ENCODE assay signal across 22 cellular contexts in genomic region chr17:30796016-30796415, GRCh38. TPM values are rescaled to one million over a fixed set of nuclear protein-coding genes. Genes with fewer than 3 reads are reported as not detected.
DNase-seq lines count a peak whose midpoint lies in the region; ATAC-seq and TF ChIP-seq lines count a peak whose summit lies in the region.
"Had no signal": no experiment of that assay in that cellular context is flagged by ENCODE, and none has a peak within 500 bp of the region (broad histone marks: within the 10 kb centered on the region; RNA-seq: fewer than 3 reads in every experiment).

No MANE protein-coding gene starts in this region.

- no peaks in the 10 kb centered on the region for H3K9me3 ChIP-seq in uterus
- H3K9me3 ChIP-seq: BE2C, ovary had no signal

- intact Hi-C loops in activated CD4-positive, alpha-beta T cell treated with anti-CD3 and anti-CD28 coated beads for 36 hours (cut with DNase I, micrococcal nuclease), result loop anchor here (1.0 kb wide), 4 partner anchors 10 to 37 kb away; partner anchors contain the start of gene CRLF3 (in 1 of the 2)
- intact Hi-C loops in uterus (cut with DNase I; ENCODE audit: low total_unique reads), result no loop called here

- H3K27me3 ChIP-seq in uterus, result no peaks in the 10 kb centered on the region
- H3K27me3 ChIP-seq: BE2C, ovary had no signal

- no peaks in the 10 kb centered on the region for H3K4me1 ChIP-seq in uterus
- H3K4me1 ChIP-seq: BE2C had no signal

- no peak overlapping the region for H3K4me3 ChIP-seq in uterus
- H3K4me3 ChIP-seq: ovary had no signal

- ATAC-seq in activated CD4-positive, alpha-beta T cell treated with anti-CD3 and anti-CD28 coated beads for 36 hours, result peak; percentile 99
- ATAC-seq in GM19351 (IDR thresholded peaks at IDR 0.05; ENCODE audit: unreplicated experiment) (peak; percentile 53), GM18858 (IDR thresholded peaks at IDR 0.05; ENCODE audit: unreplicated experiment) (no peak)
- ATAC-seq in activated CD8-positive, alpha-beta T cell treated with anti-CD3 and anti-CD28 coated beads, Interleukin-2, amount 10 ng/mL, durations not matched to agents 7 days and 5 days, result no peak
- no peak for ATAC-seq in naive thymus-derived CD8-positive, alpha-beta T cell
- ATAC-seq: PC-3 had no signal

- POLR2A ChIA-PET in activated CD4-positive, alpha-beta T cell treated with anti-CD3 and anti-CD28 coated beads for 36 hours (lab: Charles Lee), result interaction anchor here (0.6 to 1.5 kb wide), 5 partner anchors 12 to 40 kb away, joined by 3 to 15 read pairs (median 3); partner anchors contain the start of gene CRLF3
- POLR2A ChIA-PET in activated CD8-positive, alpha-beta T cell treated with anti-CD3 and anti-CD28 coated beads, Interleukin-2, amount 10 ng/mL, durations not matched to agents 7 days and 5 days (lab: Charles Lee), result interaction anchor here (1.0 to 1.3 kb wide), 2 partner anchors 13 to 28 kb away, joined by 3 to 6 read pairs; partner anchors contain the start of gene CRLF3
- POLR2A ChIA-PET in naive thymus-derived CD8-positive, alpha-beta T cell (lab: Charles Lee), result interaction anchor here (1.3 to 1.7 kb wide), 2 partner anchors 28 to 30 kb away, joined by 4 to 6 read pairs; partner anchors contain the start of gene CRLF3

- H3K27ac Mint-ChIP-seq in activated CD4-positive, alpha-beta T cell treated with anti-CD3 and anti-CD28 coated beads for 36 hours, result peak overlapping the region; percentile 86
- no peak overlapping the region for H3K27ac Mint-ChIP-seq in activated CD8-positive, alpha-beta T cell treated with anti-CD3 and anti-CD28 coated beads, Interleukin-2, amount 10 ng/mL, durations not matched to agents 7 days and 5 days
- H3K27ac Mint-ChIP-seq in naive thymus-derived CD8-positive, alpha-beta T cell, result peak overlapping the region in 7 of 10 donors; percentile 9 to 68 (median 24)
- H3K27ac Mint-ChIP-seq: activated B cell treated with CpG ODN at 0.5 μM for 24 hours, IgD-negative memory B cell had no signal

- CTCF ChIA-PET in activated CD4-positive, alpha-beta T cell treated with anti-CD3 and anti-CD28 coated beads for 36 hours (lab: Charles Lee), result interaction anchor here (0.7 to 1.2 kb wide), 4 partner anchors 15 to 390 kb away, joined by 3 to 4 read pairs (median 3); no protein-coding TSS in a partner anchor
- CTCF ChIA-PET in activated CD8-positive, alpha-beta T cell treated with anti-CD3 and anti-CD28 coated beads, Interleukin-2, amount 10 ng/mL, durations not matched to agents 7 days and 5 days (lab: Charles Lee), result interaction anchor here (1.7 to 2.0 kb wide), 2 partner anchors 10 to 30 kb away, joined by 11 to 15 read pairs; no protein-coding TSS in a partner anchor

- no peak for DNase-seq in activated CD4-positive, alpha-beta T cell treated with anti-CD3 and anti-CD28 coated beads for 36 hours
- no peak for DNase-seq in activated CD4-positive, alpha-beta T cell treated with anti-CD3 and anti-CD28 coated beads, Interleukin-2, amount 50 U/mL, for 1 hour
- DNase-seq in activated CD8-positive, alpha-beta T cell treated with anti-CD3 and anti-CD28 coated beads, Interleukin-2, amount 10 ng/mL, durations not matched to agents 7 days and 5 days, result peak; percentile 18
- DNase-seq in naive thymus-derived CD8-positive, alpha-beta T cell, result no peak
- DNase-seq in uterus, result no peak
- no peak for DNase-seq in NCI-H1436 (lab: John Stamatoyannopoulos, UW)
- DNase-seq: activated B cell treated with CpG ODN at 0.5 μM for 24 hours; activated CD8-positive, alpha-beta memory T cell treated with anti-CD3 and anti-CD28 coated beads, Interleukin-2, amount 50 U/mL, for 4 hours; BE2C; foreskin fibroblast; HCEC 1CT; hippocampal formation; MM.1S; NCI-H146; NCI-H2227 treated with DMSO at 0.1 percent for 48 hours; ovary; PC-3; T-helper 9 cell had no signal

- no peak overlapping the region for H3K27ac ChIP-seq in uterus
- H3K27ac ChIP-seq: epithelial cell of prostate, ovary had no signal

- no peaks in the 10 kb centered on the region for H3K36me3 ChIP-seq in uterus
- H3K36me3 ChIP-seq: ovary had no signal

- H3K4me1 Mint-ChIP-seq in activated CD4-positive, alpha-beta T cell treated with anti-CD3 and anti-CD28 coated beads for 36 hours, result peaks cover 28% of the 10 kb centered on the region
- peaks cover 8% of the 10 kb centered on the region for H3K4me1 Mint-ChIP-seq in activated CD8-positive, alpha-beta T cell treated with anti-CD3 and anti-CD28 coated beads, Interleukin-2, amount 10 ng/mL, durations not matched to agents 7 days and 5 days (ENCODE audit: low read depth)
- H3K4me1 Mint-ChIP-seq in naive thymus-derived CD8-positive, alpha-beta T cell, result peaks cover 0 to 19% (median 12%) of the 10 kb centered on the region in 4 donors
- H3K4me1 Mint-ChIP-seq: activated B cell treated with CpG ODN at 0.5 μM for 24 hours had no signal

- H3K27me3 Mint-ChIP-seq in activated CD4-positive, alpha-beta T cell treated with anti-CD3 and anti-CD28 coated beads for 36 hours, result no peaks in the 10 kb centered on the region
- H3K27me3 Mint-ChIP-seq in activated CD8-positive, alpha-beta T cell treated with anti-CD3 and anti-CD28 coated beads, Interleukin-2, amount 10 ng/mL, durations not matched to agents 7 days and 5 days (ENCODE audit: low read depth), result no peaks in the 10 kb centered on the region
- H3K27me3 Mint-ChIP-seq in naive thymus-derived CD8-positive, alpha-beta T cell, result no peaks in the 10 kb centered on the region
- H3K27me3 Mint-ChIP-seq: activated B cell treated with CpG ODN at 0.5 μM for 24 hours, IgD-negative memory B cell had no signal

- H3K4me3 Mint-ChIP-seq in activated CD4-positive, alpha-beta T cell treated with anti-CD3 and anti-CD28 coated beads for 36 hours, result no peak overlapping the region
- no peak overlapping the region for H3K4me3 Mint-ChIP-seq in activated CD8-positive, alpha-beta T cell treated with anti-CD3 and anti-CD28 coated beads, Interleukin-2, amount 10 ng/mL, durations not matched to agents 7 days and 5 days
- H3K4me3 Mint-ChIP-seq in naive thymus-derived CD8-positive, alpha-beta T cell, result no peak overlapping the region
- H3K4me3 Mint-ChIP-seq: activated B cell treated with CpG ODN at 0.5 μM for 24 hours, IgD-negative memory B cell had no signal

- TF ChIP-seq POLR2A in uterus (IDR thresholded peaks at IDR 0.05), result no peak

- no peaks in the 10 kb centered on the region for H3K9me3 Mint-ChIP-seq in activated CD4-positive, alpha-beta T cell treated with anti-CD3 and anti-CD28 coated beads for 36 hours (ENCODE audit: low read depth)
- no peaks in the 10 kb centered on the region for H3K9me3 Mint-ChIP-seq in activated CD8-positive, alpha-beta T cell treated with anti-CD3 and anti-CD28 coated beads, Interleukin-2, amount 10 ng/mL, durations not matched to agents 7 days and 5 days (ENCODE audit: insufficient read depth)
- H3K9me3 Mint-ChIP-seq in naive thymus-derived CD8-positive, alpha-beta T cell, result no peaks in the 10 kb centered on the region
- H3K9me3 Mint-ChIP-seq: activated B cell treated with CpG ODN at 0.5 μM for 24 hours, IgD-negative memory B cell had no signal

- H3K36me3 Mint-ChIP-seq in activated CD4-positive, alpha-beta T cell treated with anti-CD3 and anti-CD28 coated beads for 36 hours (ENCODE audit: low read depth), result peaks cover 51% of the 10 kb centered on the region
- H3K36me3 Mint-ChIP-seq in activated CD8-positive, alpha-beta T cell treated with anti-CD3 and anti-CD28 coated beads, Interleukin-2, amount 10 ng/mL, durations not matched to agents 7 days and 5 days (ENCODE audit: low read depth), result peaks cover 59% of the 10 kb centered on the region
- peaks cover 9 to 94% (median 23%) of the 10 kb centered on the region in 3 donors for H3K36me3 Mint-ChIP-seq in naive thymus-derived CD8-positive, alpha-beta T cell

- no peak for TF ChIP-seq CTCF in uterus (IDR thresholded peaks at IDR 0.05)

RNA-seq across cellular contexts. Expression of gene CRLF3, which starts 28.5 kb away (rescaled TPM):
- 10 to 100 TPM; 39.2 to 44.1 TPM for total RNA-seq in activated CD4-positive, alpha-beta T cell treated with anti-CD3 and anti-CD28 coated beads for 36 hours
- total RNA-seq in activated CD8-positive, alpha-beta T cell treated with anti-CD3 and anti-CD28 coated beads, Interleukin-2, amount 10 ng/mL, durations not matched to agents 7 days and 5 days, result 10 to 100 TPM; 61.4 to 65.6 TPM
- 100 to 1,000 TPM; 128 to 138 TPM for total RNA-seq in naive thymus-derived CD8-positive, alpha-beta T cell
- polyA plus RNA-seq in naive thymus-derived CD8-positive, alpha-beta T cell, result 100 to 1,000 TPM; 134 to 198 (median 182) TPM
- 10 to 100 TPM in 2 of 4 donors, 1 to 10 TPM in 2; 1.0 to 23.4 (median 8.7) TPM for total RNA-seq in uterus

RNA-seq across cellular contexts. Expression of gene ATAD5, which starts 35.8 kb away (rescaled TPM):
- total RNA-seq in activated CD4-positive, alpha-beta T cell treated with anti-CD3 and anti-CD28 coated beads for 36 hours, result 10 to 100 TPM; 33.1 to 40.8 TPM
- 10 to 100 TPM; 33.5 to 37.0 TPM for total RNA-seq in activated CD8-positive, alpha-beta T cell treated with anti-CD3 and anti-CD28 coated beads, Interleukin-2, amount 10 ng/mL, durations not matched to agents 7 days and 5 days
- total RNA-seq in naive thymus-derived CD8-positive, alpha-beta T cell, result 1 to 10 TPM; 5.6 to 5.9 TPM
- polyA plus RNA-seq in naive thymus-derived CD8-positive, alpha-beta T cell, result 1 to 10 TPM in 2 of 3 donors, under 1 TPM in 1; 0.95 to 1.5 (median 1.5) TPM
- 1 to 10 TPM; 1.3 to 8.8 (median 5.2) TPM for total RNA-seq in uterus

Comparison
In these comparisons a context has a peak if more than half of its experiments do, and no peak if none do; other contexts are left out.
1. ATAC-seq: peak in activated CD4-positive, alpha-beta T cell treated with anti-CD3 and anti-CD28 coated beads for 36 hours (single experiment) and GM19351 (single experiment); none in activated CD8-positive, alpha-beta T cell treated with anti-CD3 and anti-CD28 coated beads, Interleukin-2, amount 10 ng/mL, durations not matched to agents 7 days and 5 days (single experiment), naive thymus-derived CD8-positive, alpha-beta T cell (0 of 2) and GM18858 (single experiment).